In genomic region chr4:153083447-153083921, GRCh38 we compare ENCODE assay signal across 9 cellular contexts.
A peak's percentile ranks its signal among the peaks of the same experiment; 100 is the strongest.
DNase-seq lines count a peak whose midpoint lies in the region; TF ChIP-seq lines count a peak whose summit lies in the region.
"Had no signal": no experiment of that assay in that cellular context is flagged by ENCODE, and none has a peak within 500 bp of the region (broad histone marks: within the 10 kb centered on the region; RNA-seq: fewer than 3 reads in every experiment).

No MANE protein-coding gene starts in this region.

- no peaks in the 10 kb centered on the region for H3K9me3 ChIP-seq in stomach

- peak; percentile 71 for DNase-seq in Caki2 (ENCODE audit: low read depth)
- DNase-seq in GM20000 (ENCODE audit: low spot score) = peak; percentile 67
- peak; percentile 28 to 58 for DNase-seq in HL-60 (ENCODE audit: low read depth in 1 of 2, low spot score in 1 of 2)
- peak; percentile 79 for DNase-seq in NCI-H748 (lab: John Stamatoyannopoulos, UW; ENCODE audit: unreplicated experiment)
- peak; percentile 39 for DNase-seq in activated CD4-positive, alpha-beta memory T cell treated with anti-CD3 and anti-CD28 coated beads, Interleukin-2, amount 10 ng/mL, durations not matched to agents 7 days and 5 days
- DNase-seq in epithelial cell of prostate (ENCODE audit: low read depth, low spot score) = no peak
- peak; percentile 67 for DNase-seq in middle frontal gyrus (ENCODE audit: extremely low spot score, low spot score)
- peak; percentile 69 for DNase-seq in stomach

- no peaks in the 10 kb centered on the region for H3K36me3 Mint-ChIP-seq in activated CD4-positive, alpha-beta memory T cell treated with anti-CD3 and anti-CD28 coated beads, Interleukin-2, amount 10 ng/mL, durations not matched to agents 7 days and 5 days (ENCODE audit: low read depth)

- no peaks in the 10 kb centered on the region for H3K27me3 ChIP-seq in HL-60 (ENCODE audit: insufficient read depth, poor library complexity, severe bottlenecking)
- no peaks in the 10 kb centered on the region for H3K27me3 ChIP-seq in stomach

- no peaks in the 10 kb centered on the region for H3K9me3 Mint-ChIP-seq in activated CD4-positive, alpha-beta memory T cell treated with anti-CD3 and anti-CD28 coated beads, Interleukin-2, amount 10 ng/mL, durations not matched to agents 7 days and 5 days
- H3K9me3 Mint-ChIP-seq: central memory CD8-positive, alpha-beta T cell had no signal

- no peak for TF ChIP-seq EP300 in stomach (IDR thresholded peaks at IDR 0.05)

- in situ Hi-C loops in Caki2 (cut with HindIII; ENCODE audit: low pct_unique_long_range_greater_than_20kb, low sequenced_read_pairs) = no loop called here

- peaks cover 50% of the 10 kb centered on the region for H3K27me3 Mint-ChIP-seq in activated CD4-positive, alpha-beta memory T cell treated with anti-CD3 and anti-CD28 coated beads, Interleukin-2, amount 10 ng/mL, durations not matched to agents 7 days and 5 days

- 21 to 24% (median 22%) methylated on average over 7 of the region's 7 CpGs for WGBS in stomach, 5 donors

- H3K4me3 ChIP-seq in HL-60 (replicated peaks; ENCODE audit: insufficient read depth, low read length) = no peak overlapping the region
- no peak overlapping the region for H3K4me3 ChIP-seq in stomach

- peaks cover 22% of the 10 kb centered on the region for H3K4me1 Mint-ChIP-seq in activated CD4-positive, alpha-beta memory T cell treated with anti-CD3 and anti-CD28 coated beads, Interleukin-2, amount 10 ng/mL, durations not matched to agents 7 days and 5 days

- no peak overlapping the region for H3K27ac ChIP-seq in HL-60 (replicated peaks)
- peak overlapping the region; percentile 37 for H3K27ac ChIP-seq in epithelial cell of prostate
- H3K27ac ChIP-seq in stomach = peak overlapping the region in 1 of 5 donors; percentile 38

- H3K4me3 Mint-ChIP-seq in activated CD4-positive, alpha-beta memory T cell treated with anti-CD3 and anti-CD28 coated beads, Interleukin-2, amount 10 ng/mL, durations not matched to agents 7 days and 5 days = no peak overlapping the region
- H3K4me3 Mint-ChIP-seq: central memory CD8-positive, alpha-beta T cell had no signal

- TF ChIP-seq CTCF in GM20000 (IDR thresholded peaks at IDR 0.05; ENCODE audit: extremely low read depth, missing control alignments) (peak; percentile 38), HL-60 (IDR thresholded peaks at IDR 0.05; ENCODE audit: insufficient read depth, low read length) (peak; percentile 20), stomach (IDR thresholded peaks at IDR 0.05) (peak in 5 of 7 experiments; percentile 28 to 72 (median 57))

- H3K36me3 ChIP-seq in stomach = no peaks in the 10 kb centered on the region

- H3K27ac Mint-ChIP-seq in activated CD4-positive, alpha-beta memory T cell treated with anti-CD3 and anti-CD28 coated beads, Interleukin-2, amount 10 ng/mL, durations not matched to agents 7 days and 5 days = no peak overlapping the region

- peaks cover 8 to 21% (median 15%) of the 10 kb centered on the region in 4 donors for H3K4me1 ChIP-seq in stomach

- POLR2A ChIA-PET in activated CD4-positive, alpha-beta memory T cell treated with anti-CD3 and anti-CD28 coated beads, Interleukin-2, amount 10 ng/mL, durations not matched to agents 7 days and 5 days (lab: Charles Lee) = interaction anchor here (0.9 to 1.4 kb wide), 2 partner anchors 42 to 44 kb away, joined by 3 to 8 read pairs; no protein-coding TSS in a partner anchor

- CTCF ChIA-PET in activated CD4-positive, alpha-beta memory T cell treated with anti-CD3 and anti-CD28 coated beads, Interleukin-2, amount 10 ng/mL, durations not matched to agents 7 days and 5 days (lab: Charles Lee) = interaction anchor here (0.6 to 8.9 kb wide), 30 partner anchors 8 to 565 kb away, joined by 3 to 248 read pairs (median 4); no protein-coding TSS in a partner anchor

- intact Hi-C loops in stomach (cut with DNase I; ENCODE audit: low total_unique reads) = loop anchor here (5.0 kb wide), 1 partner anchor 44 kb away; no protein-coding TSS in a partner anchor

- no peak for TF ChIP-seq POLR2A in stomach (IDR thresholded peaks at IDR 0.05)
